Comparison of ENCODE assay signal across 19 cellular contexts in genomic region chr3:171000281-171000680, GRCh38. TPM values are rescaled to one million over a fixed set of nuclear protein-coding genes. Genes with fewer than 3 reads are reported as not detected.
DNase-seq lines count a peak whose midpoint lies in the region; ATAC-seq, FAIRE-seq and TF ChIP-seq lines count a peak whose summit lies in the region.
"Had no signal": no experiment of that assay in that cellular context is flagged by ENCODE, and none has a peak within 500 bp of the region (broad histone marks: within the 10 kb centered on the region; RNA-seq: fewer than 3 reads in every experiment).

No MANE protein-coding gene starts in this region.

- CTCF ChIA-PET in A549 (lab: Yijun Ruan, JAX), result no interaction called here

- H3K27ac Mint-ChIP-seq in HFFc6 (peak overlapping the region; percentile 91), astrocyte (ENCODE audit: unreplicated experiment) (peak overlapping the region; percentile 51)
- H3K27ac Mint-ChIP-seq: activated T-helper 17 cell treated with anti-CD3 and anti-CD28 coated beads, Interleukin-2, amount 50 U/mL, for 72 hours had no signal

- no peaks in the 10 kb centered on the region for H3K9me2 ChIP-seq in hepatocyte (replicated peaks; ENCODE audit: insufficient read depth)

- H3K4me3 ChIP-seq in A549 (no peak overlapping the region), astrocyte (ENCODE audit: insufficient read depth, low read depth, low read length) (no peak overlapping the region), hepatocyte (no peak overlapping the region)
- H3K4me3 ChIP-seq: left lung had no signal

- 71% methylated on average over 4 of the region's 4 CpGs for WGBS in A549 (ENCODE audit: missing lambda C conversion rate)
- WGBS in hepatocyte (ENCODE audit: low lambda C conversion rate, missing lambda C conversion rate), result 89% methylated on average over 4 of the region's 4 CpGs

- TF ChIP-seq POLR2A in A549 (IDR thresholded peaks at IDR 0.05; ENCODE audit: low read length), result no peak

- H3K4me1 ChIP-seq in A549 (peaks cover 54% of the 10 kb centered on the region), astrocyte (ENCODE audit: insufficient read depth, low read length) (peaks cover 46% of the 10 kb centered on the region), hepatocyte (ENCODE audit: insufficient read depth) (peaks cover 53% of the 10 kb centered on the region)

- H3K27me3 ChIP-seq in astrocyte (ENCODE audit: insufficient read depth, low read length) (no peaks in the 10 kb centered on the region), hepatocyte (no peaks in the 10 kb centered on the region)
- H3K27me3 ChIP-seq: left lung had no signal

- H3K4me2 ChIP-seq in A549, result peak overlapping the region; percentile 56
- peak overlapping the region; percentile 49 for H3K4me2 ChIP-seq in astrocyte (ENCODE audit: low read length)
- no peak overlapping the region for H3K4me2 ChIP-seq in hepatocyte

- no peaks in the 10 kb centered on the region for H3K79me2 ChIP-seq in astrocyte (ENCODE audit: insufficient read depth, low read length)
- H3K79me2 ChIP-seq in hepatocyte, result no peaks in the 10 kb centered on the region

- H3K9me3 ChIP-seq in A549 (no peaks in the 10 kb centered on the region), astrocyte (ENCODE audit: insufficient read depth, low read depth, low read length) (no peaks in the 10 kb centered on the region), hepatocyte (ENCODE audit: low read depth) (no peaks in the 10 kb centered on the region)
- H3K9me3 ChIP-seq: left lung had no signal

- H3K4me3 Mint-ChIP-seq in HFFc6 (peak overlapping the region; percentile 39; the same call in 1 of the 2 replicates), astrocyte (ENCODE audit: unreplicated experiment) (no peak overlapping the region)
- H3K4me3 Mint-ChIP-seq: activated T-helper 17 cell treated with anti-CD3 and anti-CD28 coated beads, Interleukin-2, amount 50 U/mL, for 72 hours had no signal

- TF ChIP-seq RAD21 in A549 (conservative IDR thresholded peaks at IDR 0.05 in 1 of 2, IDR thresholded peaks at IDR 0.05 in 1 of 2), result no peak

- TF ChIP-seq CTCF in A549 (IDR thresholded peaks at IDR 0.05), result no peak
- no peak for TF ChIP-seq CTCF in HFFc6 (IDR thresholded peaks at IDR 0.05)
- TF ChIP-seq CTCF in astrocyte (IDR thresholded peaks at IDR 0.05; ENCODE audit: insufficient read depth, low read depth, low read length), result no peak
- no peak for TF ChIP-seq CTCF in hepatocyte (IDR thresholded peaks at IDR 0.05; ENCODE audit: poor library complexity)

- DNase-seq in A549 (ENCODE audit: low read depth in 1 of 2, low spot score in 1 of 2) (no peak), HFFc6 (peak; percentile 66), astrocyte (ENCODE audit: low read depth) (no peak), hepatocyte (ENCODE audit: low spot score) (no peak), DMS153 (lab: John Stamatoyannopoulos, UW) (no peak)
- DNase-seq: cortex of kidney; left lung; MM.1S; NCI-H2227 treated with DMSO at 0.1 percent for 48 hours; NCI-H82; stimulated activated CD4-positive, alpha-beta T cell treated with anti-CD3 and anti-CD28 coated beads, Interleukin-12 subunit alpha, Interleukin-12 subunit beta, amount 100 ng/mL, for 4 hours; stimulated activated CD8-positive, alpha-beta memory T cell treated with anti-CD3 and anti-CD28 coated beads, Interleukin-4, amount 100 ng/mL, for 48 hours had no signal

- no peaks in the 10 kb centered on the region for H3K27me3 Mint-ChIP-seq in HFFc6 (ENCODE audit: insufficient read depth)
- no peaks in the 10 kb centered on the region for H3K27me3 Mint-ChIP-seq in astrocyte (ENCODE audit: low read depth, unreplicated experiment)
- H3K27me3 Mint-ChIP-seq: activated T-helper 17 cell treated with anti-CD3 and anti-CD28 coated beads, Interleukin-2, amount 50 U/mL, for 72 hours had no signal

- H4K20me1 ChIP-seq in astrocyte (ENCODE audit: insufficient read depth, low read length), result no peaks in the 10 kb centered on the region
- no peaks in the 10 kb centered on the region for H4K20me1 ChIP-seq in hepatocyte (ENCODE audit: insufficient read depth, poor library complexity, severe bottlenecking)

- no peak for TF ChIP-seq EP300 in A549 (IDR thresholded peaks at IDR 0.05)

- H3K27ac ChIP-seq in A549, result peak overlapping the region; percentile 64 to 79; a peak in 5 of 6 replicates
- H3K27ac ChIP-seq in astrocyte (ENCODE audit: low read depth, low read length), result peak overlapping the region; percentile 24
- H3K27ac ChIP-seq in hepatocyte, result peak overlapping the region; percentile 77
- H3K27ac ChIP-seq: C4-2B, left lung had no signal

- no peak overlapping the region for H2AFZ ChIP-seq in astrocyte (ENCODE audit: low read depth, low read length)
- H2AFZ ChIP-seq in hepatocyte, result no peak overlapping the region

- no peak overlapping the region for H3K9ac ChIP-seq in astrocyte (ENCODE audit: low read length)

- FAIRE-seq in A549 (lab: Jason Lieb, UNC) (no peak), astrocyte (lab: Jason Lieb, UNC) (no peak)

- no peaks in the 10 kb centered on the region for H3K36me3 Mint-ChIP-seq in HFFc6 (ENCODE audit: low read depth)
- no peaks in the 10 kb centered on the region for H3K36me3 Mint-ChIP-seq in astrocyte (ENCODE audit: low read depth, unreplicated experiment)

- no peak for ATAC-seq in A549
- no peak for ATAC-seq in GM21717 (IDR thresholded peaks at IDR 0.05; ENCODE audit: unreplicated experiment)
- ATAC-seq in GM19328 (IDR thresholded peaks at IDR 0.05; ENCODE audit: unreplicated experiment), result no peak
- ATAC-seq in GM19035 (IDR thresholded peaks at IDR 0.05; ENCODE audit: unreplicated experiment), result no peak
- ATAC-seq: activated T-helper 17 cell treated with anti-CD3 and anti-CD28 coated beads, Interleukin-2, amount 50 U/mL, for 72 hours had no signal

- POLR2A ChIA-PET in A549 (lab: Yijun Ruan, JAX), result no interaction called here

- no peaks in the 10 kb centered on the region for H3K9me3 Mint-ChIP-seq in HFFc6
- no peaks in the 10 kb centered on the region for H3K9me3 Mint-ChIP-seq in astrocyte (ENCODE audit: unreplicated experiment)
- H3K9me3 Mint-ChIP-seq: activated T-helper 17 cell treated with anti-CD3 and anti-CD28 coated beads, Interleukin-2, amount 50 U/mL, for 72 hours had no signal

- H3K4me1 Mint-ChIP-seq in HFFc6 (ENCODE audit: low read depth), result peaks cover 82% of the 10 kb centered on the region
- peaks cover 53% of the 10 kb centered on the region for H3K4me1 Mint-ChIP-seq in astrocyte (ENCODE audit: low read depth, unreplicated experiment)
- H3K4me1 Mint-ChIP-seq: activated T-helper 17 cell treated with anti-CD3 and anti-CD28 coated beads, Interleukin-2, amount 50 U/mL, for 72 hours had no signal

- no peaks in the 10 kb centered on the region for H3K36me3 ChIP-seq in astrocyte (ENCODE audit: insufficient read depth, low read length)
- no peaks in the 10 kb centered on the region for H3K36me3 ChIP-seq in hepatocyte (replicated peaks; ENCODE audit: insufficient read depth, low read depth)
- H3K36me3 ChIP-seq: left lung had no signal

TF ChIP-seq in A549, 52 proteins besides CTCF, POLR2A, EP300 and RAD21:
- TF ChIP-seq KDM1A (IDR thresholded peaks at IDR 0.05; ENCODE audit: low read depth) (no peak), HMGXB4 (CRISPR knock-in tag; IDR thresholded peaks at IDR 0.05; ENCODE audit: borderline replicate concordance) (no peak), JUN (IDR thresholded peaks at IDR 0.05) (no peak), SMC3 (IDR thresholded peaks at IDR 0.05) (no peak), CHD4 (IDR thresholded peaks at IDR 0.05; ENCODE audit: borderline replicate concordance) (no peak), HOXA7 (CRISPR knock-in tag; IDR thresholded peaks at IDR 0.05) (no peak), EHF (CRISPR knock-in tag; IDR thresholded peaks at IDR 0.05) (no peak), USF2 (IDR thresholded peaks at IDR 0.05) (no peak), FOSL2 (IDR thresholded peaks at IDR 0.05) (no peak), FOSL2 (CRISPR knock-in tag; IDR thresholded peaks at IDR 0.05) (no peak), GATA3 (IDR thresholded peaks at IDR 0.05; ENCODE audit: borderline replicate concordance) (no peak)

RNA-seq across cellular contexts. Expression of gene SLC2A2, which starts 26.2 kb away (rescaled TPM):
- polyA plus RNA-seq in A549 (2011; rRNA removed) (not detected in 2 replicates), A549 (2017; fragmentation: RNase III; extraction: RNeasy Plus Mini Kit Qiagen cat#74134 plus additional on column Dnase treatment) (not detected in 3 replicates), hepatocyte (21.7 and 40.8 TPM in 2 replicates)
- not detected in 2 replicates for polyA plus RNA-seq in A549 (2012; cell fraction: cytosol; rRNA removed)
- polyA plus RNA-seq in A549 (2012; cell fraction: nucleus; rRNA removed), result not detected in 2 replicates
- polyA minus RNA-seq in A549 (2011; rRNA and poly(A)+ RNA removed), result not detected in 2 replicates
- total RNA-seq in HFFc6 (2021; fragmentation: NEBNext Ultra II Directional; extraction: Animal tissue kit (Norgen Biotek cat#: 25700)), result not detected
- total RNA-seq in astrocyte (not detected in 2 replicates), hepatocyte (123 and 133 TPM in 2 replicates)
- total RNA-seq: A673; activated T-helper 17 cell treated with anti-CD3 and anti-CD28 coated beads, Interleukin-2, amount 50 U/mL, for 72 hours; left lung; urinary bladder had no signal

Comparison
In these comparisons a context has a peak if more than half of its experiments do, and no peak if none do; other contexts are left out.
1. H3K27ac ChIP-seq: peak in every context shown above with its lines; median percentile 77 in hepatocyte; 72 in A549; 24 in astrocyte.
2. RNA of gene SLC2A2, which starts 26.2 kb away (total RNA-seq): 123 to 133 TPM in hepatocyte; not detected in HFFc6 and not detected in astrocyte; every median in the first group is over 100 times any median in the second.